In genomic region chr2:200962821-200963128, GRCh38 we compare ENCODE assay signal across 8 cellular contexts. TPM values are rescaled to one million over a fixed set of nuclear protein-coding genes. Genes with fewer than 3 reads are reported as not detected.
DNase-seq lines count a peak whose midpoint lies in the region; ATAC-seq, FAIRE-seq and TF ChIP-seq lines count a peak whose summit lies in the region.

No MANE protein-coding gene starts in this region.

- peak overlapping the region; percentile 96 for H3K27ac Mint-ChIP-seq in activated naive CD8-positive, alpha-beta T cell treated with anti-CD3 and anti-CD28 coated beads for 36 hours
- peak overlapping the region; percentile 97 to 99 (median 98) for H3K27ac Mint-ChIP-seq in immature natural killer cell

- H3K4me2 ChIP-seq in A549 = peak overlapping the region; percentile 82

- H3K27me3 Mint-ChIP-seq in activated naive CD8-positive, alpha-beta T cell treated with anti-CD3 and anti-CD28 coated beads for 36 hours = no peaks in the 10 kb centered on the region
- peaks cover 6 to 13% (median 11%) of the 10 kb centered on the region in 3 donors for H3K27me3 Mint-ChIP-seq in immature natural killer cell (ENCODE audit: low read depth in 3 of 3)

- peak overlapping the region; percentile 73 for H3K4me3 ChIP-seq in A549
- H3K4me3 ChIP-seq in stomach = peak overlapping the region; percentile 86 to 96 (median 91)

- no peaks in the 10 kb centered on the region for H3K9me3 ChIP-seq in A549
- no peaks in the 10 kb centered on the region for H3K9me3 ChIP-seq in stomach

- TF ChIP-seq EP300 in A549 (IDR thresholded peaks at IDR 0.05) (no peak), stomach (IDR thresholded peaks at IDR 0.05) (no peak)

- CTCF ChIA-PET in A549 (lab: Yijun Ruan, JAX) = interaction anchor here (1.2 to 4.0 kb wide), 19 partner anchors 9 to 270 kb away, joined by 3 to 30 read pairs (median 8); no protein-coding TSS in a partner anchor

- H3K36me3 Mint-ChIP-seq in activated naive CD8-positive, alpha-beta T cell treated with anti-CD3 and anti-CD28 coated beads for 36 hours = peaks cover 27% of the 10 kb centered on the region
- H3K36me3 Mint-ChIP-seq in immature natural killer cell = peaks cover 0 to 3% (median 2%) of the 10 kb centered on the region in 3 donors

- peaks cover 0 to 14% (median 8%) of the 10 kb centered on the region in 4 donors for H3K36me3 ChIP-seq in stomach

- POLR2A ChIA-PET in A549 (lab: Yijun Ruan, JAX) = interaction anchor here (1.2 to 2.0 kb wide), 6 partner anchors 14 to 269 kb away, joined by 3 to 15 read pairs (median 5); partner anchors contain the start of genes CASP10 and HYCC2

- TF ChIP-seq CTCF in A549 (IDR thresholded peaks at IDR 0.05) = no peak
- TF ChIP-seq CTCF in stomach (IDR thresholded peaks at IDR 0.05) = no peak

- peaks cover 49% of the 10 kb centered on the region for H3K4me1 Mint-ChIP-seq in activated naive CD8-positive, alpha-beta T cell treated with anti-CD3 and anti-CD28 coated beads for 36 hours
- H3K4me1 Mint-ChIP-seq in immature natural killer cell = peaks cover 44 to 58% of the 10 kb centered on the region in 2 donors

- peak in 1 of 2 experiments; percentile 34 for DNase-seq in A549 (ENCODE audit: low read depth in 1 of 2, low spot score in 1 of 2)
- no peak for DNase-seq in activated naive CD8-positive, alpha-beta T cell treated with anti-CD3 and anti-CD28 coated beads for 36 hours
- no peak for DNase-seq in immature natural killer cell
- DNase-seq in stomach = no peak
- DNase-seq in occipital lobe (lab: John Stamatoyannopoulos, UW) = no peak
- no peak for DNase-seq in GM03348 (ENCODE audit: low spot score)

- no peak for FAIRE-seq in A549 (lab: Jason Lieb, UNC)

- H3K27ac ChIP-seq in A549 (peak overlapping the region; percentile 94 to 96), stomach (peak overlapping the region; percentile 90 to 95 (median 94))

- ATAC-seq in A549 (peak; percentile 54 to 61), GM18873 (IDR thresholded peaks at IDR 0.05; ENCODE audit: low FRiP score, unreplicated experiment) (peak; percentile 19), HG03139 (IDR thresholded peaks at IDR 0.05; ENCODE audit: unreplicated experiment) (peak; percentile 4)

- 2% methylated on average over 6 of the region's 6 CpGs for WGBS in A549 (ENCODE audit: missing lambda C conversion rate)
- WGBS in stomach, 5 donors = 0 to 3% (median 1%) methylated on average over 6 of the region's 6 CpGs

- peak overlapping the region; percentile 92 for H3K4me3 Mint-ChIP-seq in activated naive CD8-positive, alpha-beta T cell treated with anti-CD3 and anti-CD28 coated beads for 36 hours
- peak overlapping the region; percentile 98 to 99 (median 99) for H3K4me3 Mint-ChIP-seq in immature natural killer cell

- no peaks in the 10 kb centered on the region for H3K27me3 ChIP-seq in stomach

- H3K4me1 ChIP-seq in A549 (peaks cover 36% of the 10 kb centered on the region), stomach (peaks cover 19 to 62% (median 44%) of the 10 kb centered on the region in 4 donors)

- H3K9me3 Mint-ChIP-seq in activated naive CD8-positive, alpha-beta T cell treated with anti-CD3 and anti-CD28 coated beads for 36 hours = no peaks in the 10 kb centered on the region
- no peaks in the 10 kb centered on the region for H3K9me3 Mint-ChIP-seq in immature natural killer cell

- intact Hi-C loops in stomach (cut with DNase I; ENCODE audit: low total_unique reads) = no loop called here

- TF ChIP-seq RAD21 in A549 (conservative IDR thresholded peaks at IDR 0.05 in 1 of 2, IDR thresholded peaks at IDR 0.05 in 1 of 2) = no peak

- TF ChIP-seq POLR2A in A549 (IDR thresholded peaks at IDR 0.05; ENCODE audit: low read length) = no peak
- no peak for TF ChIP-seq POLR2A in stomach (IDR thresholded peaks at IDR 0.05)

TF ChIP-seq in A549, 52 proteins besides CTCF, POLR2A, EP300 and RAD21:
- 0 out of 2 replicates have a peak, but pooled peaks have one; percentile 6 for TF ChIP-seq REST (IDR thresholded peaks at IDR 0.05)
- TF ChIP-seq ESRRA (IDR thresholded peaks at IDR 0.05; ENCODE audit: borderline replicate concordance, low read length) = no peak

RNA-seq across cellular contexts. Expression of gene ORC2, which starts 0.7 kb away (rescaled TPM):
- polyA plus RNA-seq in A549 (2011; rRNA removed) = 20.9 and 23.3 TPM in 2 replicates
- polyA plus RNA-seq in A549 (2012; cell fraction: cytosol; rRNA removed) = 3.5 and 4.1 TPM in 2 replicates
- polyA plus RNA-seq in A549 (2012; cell fraction: nucleus; rRNA removed) = 3.7 and 6.4 TPM in 2 replicates
- 20.7 to 24.5 TPM (median 22.9 TPM) in 3 replicates for polyA plus RNA-seq in A549 (2017; fragmentation: RNase III; extraction: RNeasy Plus Mini Kit Qiagen cat#74134 plus additional on column Dnase treatment)
- polyA minus RNA-seq in A549 (2011; rRNA and poly(A)+ RNA removed) = 8.7 and 9.1 TPM in 2 replicates
- total RNA-seq in activated naive CD8-positive, alpha-beta T cell treated with anti-CD3 and anti-CD28 coated beads for 36 hours = 10 to 100 TPM; 54.9 to 64.7 TPM
- 10 to 100 TPM in 1 of 3 donors, 1 to 10 TPM in 2; 5.7 to 13.6 (median 9.8) TPM for polyA plus RNA-seq in immature natural killer cell
- total RNA-seq in stomach = 10 to 100 TPM; 11.0 to 62.0 (median 22.9) TPM
- polyA plus RNA-seq in stomach = 1 to 10 TPM; 5.3 to 7.3 (median 6.8) TPM
- 25.6 TPM for total RNA-seq in occipital lobe

Comparison
In these comparisons a context has a peak if more than half of its experiments do, and no peak if none do; other contexts are left out.
1. ATAC-seq: peak in every context shown above with its lines; median percentile 58 in A549; 19 in GM18873; 4 in HG03139.